ENCODE assay signal across 1 cellular context in genomic region chr2:238238766-238239551, GRCh38.
TF ChIP-seq lines count a peak whose summit lies in the region.

No MANE protein-coding gene starts in this region.

TF ChIP-seq in HepG2, 621 proteins besides CTCF, POLR2A, EP300 and RAD21 (continued from another document and continues in another):
- TF ChIP-seq HIC2 (CRISPR knock-in tag; IDR thresholded peaks at IDR 0.05; ENCODE audit: low read depth), result peak; percentile 79
- peak; percentile 73; the same call in 1 of the 2 replicates for TF ChIP-seq ZNF3 (CRISPR knock-in tag; IDR thresholded peaks at IDR 0.05)
- peak; percentile 99 for TF ChIP-seq ZSCAN20 (CRISPR knock-in tag; IDR thresholded peaks at IDR 0.05; ENCODE audit: borderline replicate concordance)
- TF ChIP-seq NR1H2 (CRISPR knock-in tag; IDR thresholded peaks at IDR 0.05; ENCODE audit: borderline replicate concordance, low read depth), result peak; percentile 99
- TF ChIP-seq MATR3 (CRISPR knock-in tag; IDR thresholded peaks at IDR 0.05), result peak; percentile 84; the same call in 1 of the 2 replicates
- TF ChIP-seq EHMT2 (IDR thresholded peaks at IDR 0.05; ENCODE audit: borderline replicate concordance, low read depth, low read length), result no peak
- 0 out of 2 replicates have a peak, but pooled peaks have one; percentile 4 for TF ChIP-seq STAG1 (CRISPR knock-in tag; IDR thresholded peaks at IDR 0.05)
- peak; percentile 96 for TF ChIP-seq WIZ (CRISPR knock-in tag; IDR thresholded peaks at IDR 0.05)
- peak; percentile 96; the same call in 1 of the 2 replicates for TF ChIP-seq ATF5 (CRISPR knock-in tag; IDR thresholded peaks at IDR 0.05; ENCODE audit: low read depth)
- TF ChIP-seq TMF1 (CRISPR knock-in tag; IDR thresholded peaks at IDR 0.05; ENCODE audit: low read depth), result peak; percentile 99
- peak; percentile 82; the same call in 1 of the 2 replicates for TF ChIP-seq ZNF124 (CRISPR knock-in tag; IDR thresholded peaks at IDR 0.05)
- TF ChIP-seq GLI4 (CRISPR knock-in tag; IDR thresholded peaks at IDR 0.05; ENCODE audit: borderline replicate concordance), result peak; percentile 95; the same call in 1 of the 2 replicates
- peak; percentile 93; the same call in 1 of the 2 replicates for TF ChIP-seq FLYWCH1 (CRISPR knock-in tag; IDR thresholded peaks at IDR 0.05)
- TF ChIP-seq ZSCAN12 (CRISPR knock-in tag; IDR thresholded peaks at IDR 0.05), result peak; percentile 99
- TF ChIP-seq ZNF276 (CRISPR knock-in tag; IDR thresholded peaks at IDR 0.05; ENCODE audit: low read depth), result peak; percentile 98
- peak; percentile 99 for TF ChIP-seq ERF (CRISPR knock-in tag; IDR thresholded peaks at IDR 0.05)
- no peak for TF ChIP-seq ZNF678 (CRISPR knock-in tag; IDR thresholded peaks at IDR 0.05)
- TF ChIP-seq POGZ (CRISPR knock-in tag; IDR thresholded peaks at IDR 0.05), result peak; percentile 42; the same call in 1 of the 2 replicates
- peak; percentile 96 for TF ChIP-seq HOXA3 (CRISPR knock-in tag; IDR thresholded peaks at IDR 0.05)
- peak; percentile 97; the same call in 1 of the 2 replicates for TF ChIP-seq ZNF83 (CRISPR knock-in tag; IDR thresholded peaks at IDR 0.05; ENCODE audit: borderline replicate concordance)
- TF ChIP-seq ZNF550 (CRISPR knock-in tag; IDR thresholded peaks at IDR 0.05; ENCODE audit: borderline replicate concordance), result peak; percentile 98
- no peak for TF ChIP-seq ZUFSP (CRISPR knock-in tag; IDR thresholded peaks at IDR 0.05; ENCODE audit: borderline replicate concordance)
- peak; percentile 43; the same call in 1 of the 2 replicates for TF ChIP-seq UBTF (CRISPR knock-in tag; IDR thresholded peaks at IDR 0.05)
- TF ChIP-seq MXD3 (CRISPR knock-in tag; IDR thresholded peaks at IDR 0.05), result peak; percentile 99
- no peak for TF ChIP-seq GABPA (IDR thresholded peaks at IDR 0.05; ENCODE audit: low read depth, low read length)
- peak; percentile 62 for TF ChIP-seq GABPA (CRISPR knock-in tag; IDR thresholded peaks at IDR 0.05; ENCODE audit: low read depth)
- TF ChIP-seq IRX3 (CRISPR knock-in tag; IDR thresholded peaks at IDR 0.05; ENCODE audit: borderline replicate concordance, low read depth), result peak; percentile 98
- TF ChIP-seq ZNF343 (CRISPR knock-in tag; IDR thresholded peaks at IDR 0.05), result peak; percentile 81; the same call in 1 of the 2 replicates
- peak; percentile 15 for TF ChIP-seq RBM39 (IDR thresholded peaks at IDR 0.05; ENCODE audit: low read depth, low read length, poor library complexity, severe bottlenecking)
- no peak for TF ChIP-seq ZFX (CRISPR knock-in tag; IDR thresholded peaks at IDR 0.05; ENCODE audit: low read depth)
- peak; percentile 100 for TF ChIP-seq KDM5B (CRISPR knock-in tag; IDR thresholded peaks at IDR 0.05; ENCODE audit: borderline replicate concordance)
- TF ChIP-seq KLF12 (CRISPR knock-in tag; IDR thresholded peaks at IDR 0.05; ENCODE audit: borderline replicate concordance), result peak; percentile 96
- TF ChIP-seq GMEB1 (CRISPR knock-in tag; IDR thresholded peaks at IDR 0.05; ENCODE audit: borderline replicate concordance), result peak; percentile 54; the same call in 1 of the 2 replicates
- no peak for TF ChIP-seq CEBPB (IDR thresholded peaks at IDR 0.05; ENCODE audit: borderline replicate concordance, low read depth, low read length)
- peak; percentile 21; the same call in 1 of the 2 replicates for TF ChIP-seq NFYB (CRISPR knock-in tag; IDR thresholded peaks at IDR 0.05)
- TF ChIP-seq CBFB (CRISPR knock-in tag; IDR thresholded peaks at IDR 0.05), result peak; percentile 62
- peak; percentile 97 for TF ChIP-seq ZNF275 (CRISPR knock-in tag; IDR thresholded peaks at IDR 0.05; ENCODE audit: borderline replicate concordance)
- peak; percentile 49; the same call in 1 of the 2 replicates for TF ChIP-seq SAP130 (CRISPR knock-in tag; IDR thresholded peaks at IDR 0.05; ENCODE audit: low read depth)
- peak; percentile 73; the same call in 1 of the 2 replicates for TF ChIP-seq FOXK1 (CRISPR knock-in tag; IDR thresholded peaks at IDR 0.05; ENCODE audit: borderline replicate concordance, low read depth)
- peak; percentile 98 for TF ChIP-seq ZNF431 (CRISPR knock-in tag; IDR thresholded peaks at IDR 0.05; ENCODE audit: borderline replicate concordance, low read depth)
- TF ChIP-seq RERE (CRISPR knock-in tag; IDR thresholded peaks at IDR 0.05; ENCODE audit: low read depth), result peak; percentile 63; the same call in 1 of the 2 replicates
- no peak for TF ChIP-seq SMC3 (IDR thresholded peaks at IDR 0.05; ENCODE audit: low read length)
- peak; percentile 99 for TF ChIP-seq ZNF737 (CRISPR knock-in tag; IDR thresholded peaks at IDR 0.05; ENCODE audit: borderline replicate concordance)
